13 cellular contexts compared by ENCODE assay signal in the genomic region with DNA sequence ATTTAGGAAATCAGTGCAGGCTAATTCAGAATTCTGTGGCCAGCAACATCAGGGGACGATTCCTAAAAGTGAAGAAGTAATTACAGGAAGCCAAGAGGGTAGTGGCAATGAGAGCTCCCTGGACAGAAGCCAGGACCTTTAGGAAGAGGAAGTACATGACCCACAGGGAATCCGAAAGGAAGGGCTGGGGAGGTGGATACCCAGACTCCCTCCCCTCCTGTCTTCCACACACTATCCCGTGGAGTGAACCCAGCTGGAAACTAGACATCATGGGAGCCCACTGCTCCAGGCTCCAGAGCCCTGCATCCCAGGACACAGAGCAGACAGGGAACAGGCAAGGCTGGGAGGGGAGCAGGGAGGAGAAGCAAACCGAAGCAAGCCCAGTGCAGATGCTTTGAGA.
A peak's percentile ranks its signal among the peaks of the same experiment; 100 is the strongest.
DNase-seq lines count a peak whose midpoint lies in the region; ATAC-seq and TF ChIP-seq lines count a peak whose summit lies in the region.
"Had no signal": no experiment of that assay in that cellular context is flagged by ENCODE, and none has a peak within 500 bp of the region (broad histone marks: within the 10 kb centered on the region; RNA-seq: fewer than 3 reads in every experiment).

No MANE protein-coding gene starts in this region.

- no peaks in the 10 kb centered on the region for H3K9me3 ChIP-seq in uterus

- H3K27me3 ChIP-seq in foreskin keratinocyte (no peaks in the 10 kb centered on the region), uterus (no peaks in the 10 kb centered on the region)

- peak overlapping the region; percentile 57 for H3K27ac Mint-ChIP-seq in mesothelial cell of epicardium
- H3K27ac Mint-ChIP-seq: activated naive CD8-positive, alpha-beta T cell treated with anti-CD3 and anti-CD28 coated beads, Interleukin-2, amount 10 ng/mL, durations not matched to agents 7 days and 5 days; GM23338 had no signal

- H3K4me1 ChIP-seq in foreskin keratinocyte (peaks cover 11% of the 10 kb centered on the region), uterus (no peaks in the 10 kb centered on the region)

- H3K36me3 ChIP-seq in uterus, result no peaks in the 10 kb centered on the region

- no peak for ATAC-seq in foreskin keratinocyte
- ATAC-seq: GM23338 had no signal

- intact Hi-C loops in uterus (cut with DNase I; ENCODE audit: low total_unique reads), result no loop called here

- H3K27ac ChIP-seq in foreskin keratinocyte (peak overlapping the region; percentile 2), uterus (peak overlapping the region in 1 of 2 donors; percentile 12)

- peak; percentile 43 for DNase-seq in Ammon's horn (ENCODE audit: low spot score)
- DNase-seq in NCI-H69 (lab: John Stamatoyannopoulos, UW), result peak; percentile 68
- DNase-seq in foreskin keratinocyte, result no peak
- no peak for DNase-seq in mesothelial cell of epicardium (ENCODE audit: low spot score in 2 of 2, unreplicated experiment in 2 of 2)
- DNase-seq in NCI-H1930 (lab: John Stamatoyannopoulos, UW), result no peak
- no peak for DNase-seq in uterus
- no peak for DNase-seq in dedifferentiated amniotic fluid mesenchymal stem cell (ENCODE audit: extremely low spot score)
- DNase-seq in cortex of kidney (lab: John Stamatoyannopoulos, UW), result no peak
- DNase-seq: activated naive CD8-positive, alpha-beta T cell treated with anti-CD3 and anti-CD28 coated beads, Interleukin-2, amount 10 ng/mL, durations not matched to agents 7 days and 5 days; central memory CD4-positive, alpha-beta T cell; NCI-H146; NCI-H510A treated with DMSO at 0.1 percent for 48 hours had no signal

- TF ChIP-seq CTCF in foreskin keratinocyte (conservative IDR thresholded peaks at IDR 0.05), result no peak
- no peak for TF ChIP-seq CTCF in mesothelial cell of epicardium (IDR thresholded peaks at IDR 0.05; ENCODE audit: unreplicated experiment)
- TF ChIP-seq CTCF in uterus (IDR thresholded peaks at IDR 0.05), result no peak

- peaks cover 6% of the 10 kb centered on the region for H3K36me3 Mint-ChIP-seq in mesothelial cell of epicardium

- TF ChIP-seq POLR2A in uterus (IDR thresholded peaks at IDR 0.05), result no peak

- H3K9me3 Mint-ChIP-seq in mesothelial cell of epicardium, result peaks cover 20% of the 10 kb centered on the region

- no peak overlapping the region for H3K4me3 Mint-ChIP-seq in mesothelial cell of epicardium
- H3K4me3 Mint-ChIP-seq: activated naive CD8-positive, alpha-beta T cell treated with anti-CD3 and anti-CD28 coated beads, Interleukin-2, amount 10 ng/mL, durations not matched to agents 7 days and 5 days; GM23338 had no signal

- H3K27me3 Mint-ChIP-seq in mesothelial cell of epicardium (ENCODE audit: low read depth), result no peaks in the 10 kb centered on the region

- H3K4me1 Mint-ChIP-seq in mesothelial cell of epicardium, result peaks cover 25% of the 10 kb centered on the region
- H3K4me1 Mint-ChIP-seq: activated naive CD8-positive, alpha-beta T cell treated with anti-CD3 and anti-CD28 coated beads, Interleukin-2, amount 10 ng/mL, durations not matched to agents 7 days and 5 days had no signal

- H3K4me3 ChIP-seq in uterus, result no peak overlapping the region
- H3K4me3 ChIP-seq: GM23338 had no signal

Comparison
In these comparisons a context has a peak if more than half of its experiments do, and no peak if none do; other contexts are left out.
1. DNase-seq: peak in Ammon's horn (single experiment) and NCI-H69 (single experiment); none in foreskin keratinocyte (0 of 2), mesothelial cell of epicardium (0 of 2), NCI-H1930 (0 of 2), uterus (0 of 2), dedifferentiated amniotic fluid mesenchymal stem cell (single experiment) and cortex of kidney (single experiment).